ENCODE assay signal across 15 cellular contexts in genomic region chr5:74919041-74919440, GRCh38. TPM values are rescaled to one million over a fixed set of nuclear protein-coding genes. Genes with fewer than 3 reads are reported as not detected.
A peak's percentile ranks its signal among the peaks of the same experiment; 100 is the strongest.
DNase-seq lines count a peak whose midpoint lies in the region; ATAC-seq, FAIRE-seq and TF ChIP-seq lines count a peak whose summit lies in the region.
"Had no signal": no experiment of that assay in that cellular context is flagged by ENCODE, and none has a peak within 500 bp of the region (broad histone marks: within the 10 kb centered on the region; RNA-seq: fewer than 3 reads in every experiment).

No MANE protein-coding gene starts in this region.

- no peaks in the 10 kb centered on the region for H3F3A ChIP-seq in GM23338 (replicated peaks; ENCODE audit: low read depth)

- H2BK5ac ChIP-seq in trophoblast cell (ENCODE audit: low read depth, low read length, poor library complexity) = no peak overlapping the region

- no peak overlapping the region for H3K9ac ChIP-seq in OCI-LY3 (ENCODE audit: low read length)
- no peak overlapping the region for H3K9ac ChIP-seq in keratinocyte (ENCODE audit: control insufficient read depth, extremely low read depth, insufficient read depth, low read length)
- peak overlapping the region; percentile 3 for H3K9ac ChIP-seq in trophoblast cell (ENCODE audit: low read length)
- H3K9ac ChIP-seq: BLaER1 had no signal

- H3K27me3 ChIP-seq in GM23338 (ENCODE audit: insufficient read depth) = no peaks in the 10 kb centered on the region
- H3K27me3 ChIP-seq in OCI-LY3 (ENCODE audit: low read depth, low read length) = no peaks in the 10 kb centered on the region
- H3K27me3 ChIP-seq in keratinocyte (ENCODE audit: control insufficient read depth, extremely low read depth, insufficient read depth, low read length) = no peaks in the 10 kb centered on the region
- no peaks in the 10 kb centered on the region for H3K27me3 ChIP-seq in trophoblast cell (ENCODE audit: insufficient read depth, low read length)
- H3K27me3 ChIP-seq in ascending aorta = no peaks in the 10 kb centered on the region
- H3K27me3 ChIP-seq: BLaER1 had no signal

- dilution Hi-C loops in keratinocyte (cut with MboI; ENCODE audit: extremely low pct_ligation_motif_present, low sequenced_read_pairs) = no loop called here

- no peaks in the 10 kb centered on the region for H3K4me1 Mint-ChIP-seq in GM23338
- H3K4me1 Mint-ChIP-seq: T-cell had no signal

- H3K27me3 Mint-ChIP-seq in GM23338 (ENCODE audit: insufficient read depth, low read depth, poor library complexity) = peaks cover 3% of the 10 kb centered on the region

- no peak overlapping the region for H3K4me3 Mint-ChIP-seq in GM23338
- H3K4me3 Mint-ChIP-seq: CD4-positive, CD25-positive, alpha-beta regulatory T cell; H9; T-cell had no signal

- TF ChIP-seq CTCF in GM23338 (conservative IDR thresholded peaks at IDR 0.05; ENCODE audit: low read depth in 2 of 2) = no peak
- no peak for TF ChIP-seq CTCF in OCI-LY3 (IDR thresholded peaks at IDR 0.05; ENCODE audit: low read depth, low read length)
- no peak for TF ChIP-seq CTCF in keratinocyte (optimal IDR thresholded peaks at IDR 0.05 in 1 of 3, IDR thresholded peaks at IDR 0.05 in 1 of 3, conservative IDR thresholded peaks at IDR 0.05 in 1 of 3; ENCODE audit: extremely low read depth in 1 of 3, insufficient read depth in 2 of 3, low read length in 3 of 3)
- TF ChIP-seq CTCF in ascending aorta (IDR thresholded peaks at IDR 0.05) = no peak

- WGBS in trophoblast cell (ENCODE audit: extremely low coverage, insufficient coverage, insufficient read length) = no CpG with 5 or more reads among the region's 4 CpGs

- H3K36me3 Mint-ChIP-seq in GM23338 (ENCODE audit: low read depth) = no peaks in the 10 kb centered on the region
- H3K36me3 Mint-ChIP-seq: CD4-positive, CD25-positive, alpha-beta regulatory T cell; T-cell had no signal

- no peak overlapping the region for H3K14ac ChIP-seq in trophoblast cell (ENCODE audit: low read length)

- no peak overlapping the region for H2BK12ac ChIP-seq in trophoblast cell (ENCODE audit: low read length)

- H3K27ac Mint-ChIP-seq in GM23338 = no peak overlapping the region
- H3K27ac Mint-ChIP-seq: CD4-positive, CD25-positive, alpha-beta regulatory T cell; H9; T-cell had no signal

- no peaks in the 10 kb centered on the region for H3K9me3 ChIP-seq in OCI-LY3 (ENCODE audit: insufficient read depth, low read length)
- H3K9me3 ChIP-seq in keratinocyte (ENCODE audit: control insufficient read depth, low read depth, low read length) = no peaks in the 10 kb centered on the region
- H3K9me3 ChIP-seq in trophoblast cell (ENCODE audit: insufficient read depth, low read depth, low read length) = no peaks in the 10 kb centered on the region
- no peaks in the 10 kb centered on the region for H3K9me3 ChIP-seq in ascending aorta
- H3K9me3 ChIP-seq: BLaER1 had no signal

- FAIRE-seq in keratinocyte (lab: Jason Lieb, UNC) = peak; percentile 17
- FAIRE-seq: RCC 7860 had no signal

- no peaks in the 10 kb centered on the region for H4K20me1 ChIP-seq in GM23338 (replicated peaks; ENCODE audit: insufficient read depth)
- H4K20me1 ChIP-seq in OCI-LY3 (ENCODE audit: insufficient read depth, low read length) = no peaks in the 10 kb centered on the region
- H4K20me1 ChIP-seq in keratinocyte (ENCODE audit: control insufficient read depth, extremely low read depth, insufficient read depth, low read length) = no peaks in the 10 kb centered on the region
- H4K20me1 ChIP-seq: BLaER1 had no signal

- no peak overlapping the region for H2AK5ac ChIP-seq in trophoblast cell (ENCODE audit: low read length)

- H3K4me3 ChIP-seq in GM23338 = no peak overlapping the region
- H3K4me3 ChIP-seq in OCI-LY3 (ENCODE audit: low read length) = peak overlapping the region; percentile 37; the same call in 1 of the 2 replicates
- no peak overlapping the region for H3K4me3 ChIP-seq in keratinocyte (ENCODE audit: control insufficient read depth in 2 of 3, extremely low read depth in 1 of 3, insufficient read depth in 2 of 3, low read depth in 1 of 3, low read length in 3 of 3)
- H3K4me3 ChIP-seq in trophoblast cell (ENCODE audit: low read depth, low read length) = no peak overlapping the region
- no peak overlapping the region for H3K4me3 ChIP-seq in ascending aorta
- H3K4me3 ChIP-seq: BLaER1 had no signal

- H3K36me3 ChIP-seq in GM23338 (ENCODE audit: insufficient read depth) (no peaks in the 10 kb centered on the region), OCI-LY3 (replicated peaks; ENCODE audit: low read depth, low read length) (no peaks in the 10 kb centered on the region), keratinocyte (ENCODE audit: control insufficient read depth in 2 of 2, extremely low read depth in 1 of 2, insufficient read depth in 2 of 2, low read length in 2 of 2) (no peaks in the 10 kb centered on the region), trophoblast cell (ENCODE audit: control insufficient read depth in 1 of 2, insufficient read depth in 2 of 2, low read length in 2 of 2) (no peaks in the 10 kb centered on the region), ascending aorta (no peaks in the 10 kb centered on the region)
- H3K36me3 ChIP-seq: BLaER1 had no signal

- no peaks in the 10 kb centered on the region for H3K79me2 ChIP-seq in GM23338 (replicated peaks; ENCODE audit: insufficient read depth)
- no peaks in the 10 kb centered on the region for H3K79me2 ChIP-seq in OCI-LY3 (ENCODE audit: low read length)
- H3K79me2 ChIP-seq in keratinocyte (ENCODE audit: control insufficient read depth, insufficient read depth, low read length) = no peaks in the 10 kb centered on the region
- no peaks in the 10 kb centered on the region for H3K79me2 ChIP-seq in trophoblast cell (ENCODE audit: control insufficient read depth, insufficient read depth, low read length, poor library complexity)

- ATAC-seq in GM23338 = peak; percentile 25; the same call in 1 of the 3 replicates

- H2AFZ ChIP-seq in GM23338 (no peak overlapping the region), OCI-LY3 (ENCODE audit: low read depth, low read length) (peak overlapping the region; percentile 41; the same call in 1 of the 2 replicates), keratinocyte (ENCODE audit: control insufficient read depth, low read length) (no peak overlapping the region), trophoblast cell (ENCODE audit: insufficient read depth, low read length, poor library complexity) (no peak overlapping the region)

- H2BK120ac ChIP-seq in trophoblast cell (ENCODE audit: insufficient read depth, low read length, poor library complexity) = no peak overlapping the region

- H3K23ac ChIP-seq in trophoblast cell (ENCODE audit: low read length) = no peak overlapping the region

- H3K27ac ChIP-seq in GM23338 (ENCODE audit: low read depth) (no peak overlapping the region), OCI-LY3 (ENCODE audit: low read length) (no peak overlapping the region), keratinocyte (ENCODE audit: control insufficient read depth, insufficient read depth, low read length) (no peak overlapping the region), trophoblast cell (ENCODE audit: low read depth, low read length) (no peak overlapping the region), ascending aorta (no peak overlapping the region)
- H3K27ac ChIP-seq: BLaER1 had no signal

- no peaks in the 10 kb centered on the region for H3K4me1 ChIP-seq in GM23338 (ENCODE audit: insufficient read depth)
- no peaks in the 10 kb centered on the region for H3K4me1 ChIP-seq in OCI-LY3 (ENCODE audit: low read length)
- no peaks in the 10 kb centered on the region for H3K4me1 ChIP-seq in keratinocyte (ENCODE audit: control insufficient read depth, extremely low read depth, insufficient read depth, low read length)
- no peaks in the 10 kb centered on the region for H3K4me1 ChIP-seq in trophoblast cell (ENCODE audit: control insufficient read depth in 1 of 2, insufficient read depth in 2 of 2, low read length in 2 of 2)
- no peaks in the 10 kb centered on the region for H3K4me1 ChIP-seq in ascending aorta
- H3K4me1 ChIP-seq: BLaER1 had no signal

- no peaks in the 10 kb centered on the region for H3K9me2 ChIP-seq in GM23338 (ENCODE audit: insufficient read depth)

- no peaks in the 10 kb centered on the region; the same call in 1 of the 3 replicates for H3K9me3 Mint-ChIP-seq in GM23338
- H3K9me3 Mint-ChIP-seq: T-cell had no signal

- no peak overlapping the region for H3K18ac ChIP-seq in trophoblast cell (ENCODE audit: low read length)

- DNase-seq in GM23338 (ENCODE audit: low spot score) (no peak), keratinocyte (ENCODE audit: low read depth, low spot score) (no peak), trophoblast cell (no peak), DMS 273 (lab: John Stamatoyannopoulos, UW; ENCODE audit: unreplicated experiment) (no peak), ascending aorta (ENCODE audit: low spot score in 2 of 2) (no peak), NCI-H2227 treated with DMSO at 0.1 percent for 48 hours (lab: John Stamatoyannopoulos, UW) (no peak)
- DNase-seq: H9, NCI-H1105, NCI-H2107, SIG-M5 had no signal

- H3K4me2 ChIP-seq in GM23338 (no peak overlapping the region), OCI-LY3 (ENCODE audit: low read length) (peak overlapping the region; percentile 53), keratinocyte (ENCODE audit: control insufficient read depth, extremely low read depth, insufficient read depth, low read depth, low read length) (no peak overlapping the region), trophoblast cell (ENCODE audit: low read length) (no peak overlapping the region)
- H3K4me2 ChIP-seq: BLaER1 had no signal

- H3K79me1 ChIP-seq in trophoblast cell (ENCODE audit: low read length) = no peaks in the 10 kb centered on the region

- no peaks in the 10 kb centered on the region for H3K9me1 ChIP-seq in keratinocyte (ENCODE audit: control insufficient read depth, extremely low read depth, insufficient read depth, low read length)

- no peak overlapping the region for H4K8ac ChIP-seq in trophoblast cell (ENCODE audit: low read depth, low read length)

- H3K4ac ChIP-seq in trophoblast cell (ENCODE audit: low read depth, low read length) = no peak overlapping the region

- intact Hi-C loops in ascending aorta (cut with DNase I) = loop anchor here (1.0 to 2.0 kb wide), 2 partner anchors 152 to 246 kb away; partner anchors contain the start of genes GFM2 and NSA2

- no peak overlapping the region for H4K12ac ChIP-seq in trophoblast cell (ENCODE audit: low read depth, low read length)

- no peak overlapping the region for H4K91ac ChIP-seq in trophoblast cell (ENCODE audit: low read depth, low read length)

RNA-seq across cellular contexts. Expression of gene FAM169A, which starts 52.9 kb away (rescaled TPM):
- total RNA-seq in GM23338 (2014; rRNA removed; shearing (Covaris generic)) = 78.7 and 97.7 TPM in 2 replicates
- polyA plus RNA-seq in GM23338 (2016; fragmentation: Nextera tagmentation; extraction: Ambion mirVana) = 12.2 and 16.9 TPM in 2 replicates
- polyA plus RNA-seq in keratinocyte = 7.2 to 13.1 TPM (median 8.9 TPM) in 3 replicates
- 3.1 TPM for polyA plus RNA-seq in keratinocyte (2011; ENCODE audit: low read depth)
- polyA plus RNA-seq in keratinocyte (2011; cell fraction: cytosol; rRNA removed) = 5.1 and 10.0 TPM in 2 replicates
- polyA plus RNA-seq in keratinocyte (2011; cell fraction: nucleus; rRNA removed) = 10.2 and 13.8 TPM in 2 replicates
- 2.5 and 9.9 TPM in 2 replicates for polyA plus RNA-seq in keratinocyte (2012; ENCODE audit: low replicate concordance)
- polyA minus RNA-seq in keratinocyte = 1.5 to 19.1 TPM (median 9.4 TPM) in 3 replicates
- polyA minus RNA-seq in keratinocyte (2011; cell fraction: cytosol; rRNA and poly(A)+ RNA removed) = 10.2 TPM
- polyA minus RNA-seq in keratinocyte (2011; cell fraction: nucleus; rRNA and poly(A)+ RNA removed) = 10.1 and 23.6 TPM in 2 replicates
- 22.4 and 22.6 TPM in 2 replicates for polyA plus RNA-seq in trophoblast cell (2013)
- total RNA-seq in ascending aorta = not detected

Comparison
In these comparisons a context has a peak if more than half of its experiments do, and no peak if none do; other contexts are left out.
1. RNA of gene FAM169A, which starts 52.9 kb away (total RNA-seq): 78.7 to 97.7 TPM in GM23338; not detected in ascending aorta (single experiment); every median in the first group is over 10 times any median in the second.